In the genomic region with DNA sequence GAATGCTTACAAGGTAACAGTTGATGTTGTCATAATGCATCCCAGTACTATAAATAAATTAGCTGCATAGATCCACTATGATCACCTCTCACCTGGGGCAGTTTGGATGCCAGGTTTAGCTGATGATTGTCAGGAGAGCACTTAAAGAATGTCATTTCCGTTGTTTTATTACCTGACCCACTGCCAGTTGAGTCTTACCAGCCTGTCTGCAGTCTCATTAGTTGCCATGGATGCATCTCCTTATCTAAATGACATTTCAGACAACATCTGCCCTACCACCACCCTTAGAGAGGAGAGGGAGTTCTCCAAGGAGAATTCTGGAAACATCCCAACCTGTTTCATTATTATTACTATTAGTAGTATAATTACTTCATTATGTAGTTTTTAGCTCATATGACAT, we compare ENCODE assay signal across 21 cellular contexts.
DNase-seq lines count a peak whose midpoint lies in the region; ATAC-seq, FAIRE-seq and TF ChIP-seq lines count a peak whose summit lies in the region.
"Had no signal": no experiment of that assay in that cellular context is flagged by ENCODE, and none has a peak within 500 bp of the region (broad histone marks: within the 10 kb centered on the region; RNA-seq: fewer than 3 reads in every experiment).

No MANE protein-coding gene starts in this region.

- H3K9me3 ChIP-seq in small intestine (ENCODE audit: control insufficient read depth, low read depth): no peaks in the 10 kb centered on the region
- H3K9me3 ChIP-seq: A549, BLaER1, MG63, Peyer's patch had no signal

- 0 to 26% (median 8%) methylated on average over 1 of the region's 1 CpG for WGBS in small intestine, 3 donors

- no peaks in the 10 kb centered on the region for H3K27me3 ChIP-seq in small intestine (ENCODE audit: control insufficient read depth in 2 of 2, insufficient read depth in 2 of 2, low read length in 2 of 2)
- H3K27me3 ChIP-seq: BLaER1, MG63, Peyer's patch had no signal

- no peak for TF ChIP-seq CTCF in coronary artery (IDR thresholded peaks at IDR 0.05)

- H3K4me1 ChIP-seq in small intestine (ENCODE audit: control insufficient read depth in 2 of 2, insufficient read depth in 1 of 2, low read depth in 1 of 2, low read length in 1 of 2): no peaks in the 10 kb centered on the region
- H3K4me1 ChIP-seq: A549, BLaER1, Peyer's patch had no signal

- no peak overlapping the region for H3K4me3 ChIP-seq in small intestine (ENCODE audit: low read depth in 1 of 2, low read length in 2 of 2)
- no peak overlapping the region for H3K4me3 ChIP-seq in coronary artery
- H3K4me3 ChIP-seq: A549, BLaER1, GM23248, MG63, Peyer's patch had no signal

- H3K27ac ChIP-seq in small intestine (ENCODE audit: low read depth in 1 of 2, low read length in 1 of 2) (no peak overlapping the region), coronary artery (no peak overlapping the region)
- H3K27ac ChIP-seq: A549, BLaER1, GM23248, Peyer's patch had no signal

- no peaks in the 10 kb centered on the region for H3K36me3 ChIP-seq in small intestine (ENCODE audit: control insufficient read depth in 2 of 2, insufficient read depth in 2 of 2, low read length in 2 of 2)
- H3K36me3 ChIP-seq: BLaER1, MG63, Peyer's patch had no signal

- ATAC-seq in HG03097 (IDR thresholded peaks at IDR 0.05; ENCODE audit: low FRiP score, unreplicated experiment): no peak
- ATAC-seq: A549, HCT116 had no signal

- DNase-seq in NCI-H82 (lab: John Stamatoyannopoulos, UW): peak; percentile 28
- no peak for DNase-seq in NCI-H82 treated with DMSO at 0.1 percent for 48 hours (lab: John Stamatoyannopoulos, UW; ENCODE audit: unreplicated experiment)
- peak; percentile 79 to 82 for DNase-seq in NCI-H187 (lab: John Stamatoyannopoulos, UW)
- peak; percentile 79 for DNase-seq in NCI-H69 (lab: John Stamatoyannopoulos, UW)
- peak; percentile 3 for DNase-seq in small intestine
- no peak for DNase-seq in RKO (ENCODE audit: low spot score)
- DNase-seq in coronary artery (ENCODE audit: low spot score): no peak
- DNase-seq: CD4-positive, alpha-beta memory T cell; GM23248; Karpas-422; MG63; NCI-H1048; NCI-H2081; NK-92 treated with Interleukin-12 subunit alpha and Interleukin-12 subunit beta, amount 100 ng/mL, for 24 hours; Peyer's patch; Right ventricle myocardium superior had no signal

- no peak for FAIRE-seq in small intestine (lab: Jason Lieb, UNC)
- FAIRE-seq: A549, GM12891 had no signal

Comparison
In these comparisons a context has a peak if more than half of its experiments do, and no peak if none do; other contexts are left out.
1. DNase-seq: peak in NCI-H82 (single experiment), NCI-H187 (2 of 2), NCI-H69 (single experiment) and small intestine (single experiment); none in NCI-H82 treated with DMSO at 0.1 percent for 48 hours (single experiment), RKO (single experiment) and coronary artery (single experiment).